Comparison of ENCODE assay signal across 8 cellular contexts in genomic region chr1:165914136-165914798, GRCh38.
DNase-seq lines count a peak whose midpoint lies in the region; ATAC-seq, FAIRE-seq and TF ChIP-seq lines count a peak whose summit lies in the region.

No MANE protein-coding gene starts in this region.

- H4K20me1 ChIP-seq in GM12878 (ENCODE audit: control insufficient read depth, insufficient read depth): no peaks in the 10 kb centered on the region

- no peak overlapping the region for H3K9ac ChIP-seq in GM12878 (ENCODE audit: control insufficient read depth, insufficient read depth, low read length)

- H3K27me3 ChIP-seq in GM12878 (replicated peaks in 1 of 2; ENCODE audit: control insufficient read depth in 2 of 2, insufficient read depth in 2 of 2, low read length in 1 of 2) (no peaks in the 10 kb centered on the region), iPS DF 6.9 (ENCODE audit: control insufficient read depth, insufficient read depth, low read length) (no peaks in the 10 kb centered on the region)

- H3K79me2 ChIP-seq in GM12878 (ENCODE audit: control insufficient read depth, insufficient read depth, low read length): no peaks in the 10 kb centered on the region

- RAD21 ChIA-PET in GM12878 (lab: Charles Lee; ENCODE audit: unreplicated experiment): interaction anchor here (0.6 to 2.6 kb wide), 15 partner anchors 31 to 521 kb away, joined by 3 to 11 read pairs (median 4); partner anchors contain the start of genes ALDH9A1 and TMCO1

- in situ Hi-C loops in GM13976 (cut with MboI; ENCODE audit: low sequenced_read_pairs, unreplicated experiment): loop anchor here (5.0 kb wide), 1 partner anchor 312 kb away; no protein-coding TSS in a partner anchor
- in situ Hi-C loops in GM12878 (cut with MboI): loop anchor here (5.0 kb wide), 1 partner anchor 197 kb away; no protein-coding TSS in a partner anchor

- no peak for TF ChIP-seq EP300 in GM12878 (IDR thresholded peaks at IDR 0.05; ENCODE audit: borderline replicate concordance in 1 of 2, control insufficient read depth in 1 of 2, low read depth in 2 of 2, low read length in 2 of 2)

- WGBS in GM12878 (ENCODE audit: insufficient coverage, insufficient replicate concordance, low lambda C conversion rate, missing lambda C conversion rate): 1% methylated on average over 4 of the region's 4 CpGs
- no CpG with 5 or more reads among the region's 4 CpGs for whole genome bisulfite sequencing in iPS DF 6.9 (ENCODE audit: insufficient coverage, insufficient read length)

- ATAC-seq in HG02884 (IDR thresholded peaks at IDR 0.05; ENCODE audit: unreplicated experiment) (peak; percentile 84), GM12878 (peak; percentile 95)

- POLR2A ChIA-PET in GM12878 (lab: Charles Lee): interaction anchor here (0.7 to 0.9 kb wide), 4 partner anchors 20 to 925 kb away, joined by 3 to 6 read pairs (median 3); partner anchors contain the start of gene POGK

- H3K27ac ChIP-seq in GM12878 (ENCODE audit: control insufficient read depth, insufficient read depth) (no peak overlapping the region), iPS DF 6.9 (ENCODE audit: low read length) (no peak overlapping the region)

- TF ChIP-seq POLR2A in GM12878 (IDR thresholded peaks at IDR 0.05; ENCODE audit: low read depth, low read length): no peak

- no peak overlapping the region for H3K4me3 ChIP-seq in GM12878
- H3K4me3 ChIP-seq in iPS DF 6.9 (ENCODE audit: low read length): no peak overlapping the region

- no TSS peak for BruUV-seq in GM12878 (replicated peaks; lab: Mats Ljungman, UMichigan)

- no peak overlapping the region for H2AFZ ChIP-seq in GM12878 (ENCODE audit: control insufficient read depth, low read depth, low read length)

- peak; percentile 86 for TF ChIP-seq CTCF in GM13976 (IDR thresholded peaks at IDR 0.05; ENCODE audit: borderline replicate concordance, control extremely low read depth, extremely low read depth, insufficient read depth, missing control alignments)
- peak; percentile 78 to 97 (median 87); a peak in 5 of 6 replicates for TF ChIP-seq CTCF in GM12878 (IDR thresholded peaks at IDR 0.05 in 2 of 3, conservative IDR thresholded peaks at IDR 0.05 in 1 of 3; ENCODE audit: control insufficient read depth in 2 of 3, extremely low read depth in 1 of 3, insufficient read depth in 1 of 3, low read depth in 3 of 3, low read length in 3 of 3)

- H3K4me2 ChIP-seq in GM12878 (ENCODE audit: control insufficient read depth, insufficient read depth): no peak overlapping the region

- intact Hi-C loops in GM12878 (cut with micrococcal nuclease; ENCODE audit: unreplicated experiment): loop anchor here (1.0 to 5.0 kb wide), 6 partner anchors 85 to 522 kb away; no protein-coding TSS in a partner anchor

- H3K36me3 ChIP-seq in GM12878 (ENCODE audit: control insufficient read depth in 2 of 2, insufficient read depth in 2 of 2, low read length in 1 of 2) (peaks cover 2 to 10% of the 10 kb centered on the region in 2 experiments; a peak in 3 of 4 replicates), iPS DF 6.9 (ENCODE audit: control insufficient read depth, insufficient read depth, low read length) (peaks cover 10% of the 10 kb centered on the region; the same call in 1 of the 2 replicates)

- CTCF ChIA-PET in GM12878 (lab: Yijun Ruan, JAX): interaction anchor here (0.6 to 7.0 kb wide), 45 partner anchors 9 to 1205 kb away, joined by 3 to 98 read pairs (median 4); partner anchors contain the start of gene UCK2

- FAIRE-seq in GM12878 (lab: Jason Lieb, UNC): peak; percentile 99

- TF ChIP-seq RAD21 in GM12878 (IDR thresholded peaks at IDR 0.05; ENCODE audit: insufficient read depth, low read depth, low read length): peak; percentile 99

- H3K4me1 ChIP-seq in GM12878 (ENCODE audit: control insufficient read depth, insufficient read depth, low read length): no peaks in the 10 kb centered on the region
- no peaks in the 10 kb centered on the region; the same call in 1 of the 2 replicates for H3K4me1 ChIP-seq in iPS DF 6.9 (ENCODE audit: control insufficient read depth, insufficient read depth, low read length)

- H3K9me3 ChIP-seq in GM12878 (replicated peaks; ENCODE audit: control insufficient read depth, insufficient read depth, low read length): no peaks in the 10 kb centered on the region
- no peaks in the 10 kb centered on the region for H3K9me3 ChIP-seq in iPS DF 6.9 (ENCODE audit: control insufficient read depth, insufficient read depth, low read length)

- DNase-seq in A172 (ENCODE audit: low spot score): peak; percentile 81
- peak; percentile 77 for DNase-seq in GM13976 (ENCODE audit: low spot score)
- DNase-seq in NCI-H1694 (lab: John Stamatoyannopoulos, UW): peak; percentile 89
- peak; percentile 49 for DNase-seq in T-helper 9 cell
- DNase-seq in GM12878 (ENCODE audit: low read depth, low spot score): peak; percentile 54
- peak; percentile 57 for DNase-seq in iPS DF 6.9 (ENCODE audit: low read depth, low spot score)
- DNase-seq in stimulated activated CD4-positive, alpha-beta T cell treated with anti-CD3 and anti-CD28 coated beads, Interleukin-12 subunit alpha, Interleukin-12 subunit beta, amount 100 ng/mL, for 4 hours: peak; percentile 43

- SMC1A ChIA-PET in GM12878 (lab: Charles Lee; ENCODE audit: uncharacterized antibody, unreplicated experiment): interaction anchor here (0.5 to 6.8 kb wide), 23 partner anchors 17 to 951 kb away, joined by 3 to 65 read pairs (median 4); partner anchors contain the start of genes ALDH9A1 and TMCO1

TF ChIP-seq in GM12878, 131 proteins besides CTCF, POLR2A, EP300 and RAD21 (continues in another document):
- TF ChIP-seq RUNX3 (IDR thresholded peaks at IDR 0.05; ENCODE audit: low read length) (peak; percentile 21; the same call in 1 of the 2 replicates), ZNF217 (IDR thresholded peaks at IDR 0.05) (no peak), NFIC (IDR thresholded peaks at IDR 0.05; ENCODE audit: low read depth, low read length) (no peak), JUNB (IDR thresholded peaks at IDR 0.05) (no peak), RB1 (IDR thresholded peaks at IDR 0.05; ENCODE audit: borderline replicate concordance) (no peak), ELK1 (IDR thresholded peaks at IDR 0.05; ENCODE audit: low read depth, low read length) (no peak), NBN (IDR thresholded peaks at IDR 0.05) (0 out of 2 replicates have a peak, but pooled peaks have one; percentile 26), CREM (IDR thresholded peaks at IDR 0.05; ENCODE audit: low read depth) (no peak), E4F1 (IDR thresholded peaks at IDR 0.05; ENCODE audit: borderline replicate concordance, partially characterized antibody) (no peak), SMC3 (IDR thresholded peaks at IDR 0.05; ENCODE audit: borderline replicate concordance, low read length) (peak; percentile 98)
- TF ChIP-seq, protein P1, sequence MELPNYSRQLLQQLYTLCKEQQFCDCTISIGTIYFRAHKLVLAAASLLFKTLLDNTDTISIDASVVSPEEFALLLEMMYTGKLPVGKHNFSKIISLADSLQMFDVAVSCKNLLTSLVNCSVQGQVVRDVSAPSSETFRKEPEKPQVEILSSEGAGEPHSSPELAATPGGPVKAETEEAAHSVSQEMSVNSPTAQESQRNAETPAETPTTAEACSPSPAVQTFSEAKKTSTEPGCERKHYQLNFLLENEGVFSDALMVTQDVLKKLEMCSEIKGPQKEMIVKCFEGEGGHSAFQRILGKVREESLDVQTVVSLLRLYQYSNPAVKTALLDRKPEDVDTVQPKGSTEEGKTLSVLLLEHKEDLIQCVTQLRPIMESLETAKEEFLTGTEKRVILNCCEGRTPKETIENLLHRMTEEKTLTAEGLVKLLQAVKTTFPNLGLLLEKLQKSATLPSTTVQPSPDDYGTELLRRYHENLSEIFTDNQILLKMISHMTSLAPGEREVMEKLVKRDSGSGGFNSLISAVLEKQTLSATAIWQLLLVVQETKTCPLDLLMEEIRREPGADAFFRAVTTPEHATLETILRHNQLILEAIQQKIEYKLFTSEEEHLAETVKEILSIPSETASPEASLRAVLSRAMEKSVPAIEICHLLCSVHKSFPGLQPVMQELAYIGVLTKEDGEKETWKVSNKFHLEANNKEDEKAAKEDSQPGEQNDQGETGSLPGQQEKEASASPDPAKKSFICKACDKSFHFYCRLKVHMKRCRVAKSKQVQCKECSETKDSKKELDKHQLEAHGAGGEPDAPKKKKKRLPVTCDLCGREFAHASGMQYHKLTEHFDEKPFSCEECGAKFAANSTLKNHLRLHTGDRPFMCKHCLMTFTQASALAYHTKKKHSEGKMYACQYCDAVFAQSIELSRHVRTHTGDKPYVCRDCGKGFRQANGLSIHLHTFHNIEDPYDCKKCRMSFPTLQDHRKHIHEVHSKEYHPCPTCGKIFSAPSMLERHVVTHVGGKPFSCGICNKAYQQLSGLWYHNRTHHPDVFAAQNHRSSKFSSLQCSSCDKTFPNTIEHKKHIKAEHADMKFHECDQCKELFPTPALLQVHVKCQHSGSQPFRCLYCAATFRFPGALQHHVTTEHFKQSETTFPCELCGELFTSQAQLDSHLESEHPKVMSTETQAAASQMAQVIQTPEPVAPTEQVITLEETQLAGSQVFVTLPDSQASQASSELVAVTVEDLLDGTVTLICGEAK (IDR thresholded peaks at IDR 0.05; ENCODE audit: borderline replicate concordance): no peak
